Comparison of ENCODE assay signal across 1 cellular context in the genomic region with DNA sequence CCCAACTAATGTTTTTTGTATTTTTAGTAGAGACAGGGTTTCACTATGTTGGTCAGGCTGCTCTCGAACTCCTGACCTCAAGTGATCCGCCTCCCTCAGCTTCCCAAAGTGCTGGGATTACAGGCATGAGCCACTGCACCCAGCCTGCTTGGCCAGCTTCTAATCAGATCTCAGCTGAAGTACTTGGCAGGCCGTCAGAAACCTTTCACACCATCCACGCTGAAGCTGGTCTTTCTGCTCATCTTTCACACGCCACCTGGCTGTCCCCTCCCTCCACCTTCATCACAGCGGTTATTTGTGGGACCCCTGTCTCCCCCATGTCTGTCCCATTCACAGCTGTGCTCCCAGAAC.
TF ChIP-seq lines count a peak whose summit lies in the region.

No MANE protein-coding gene starts in this region.

TF ChIP-seq in liver, 16 proteins besides CTCF, POLR2A, EP300 and RAD21:
- peak; percentile 14 to 23 for TF ChIP-seq RXRA (IDR thresholded peaks at IDR 0.05)
